In genomic region chr12:74985293-74985985, GRCh38 we compare ENCODE assay signal across 18 cellular contexts.
"Had no signal": no experiment of that assay in that cellular context is flagged by ENCODE, and none has a peak within 500 bp of the region (broad histone marks: within the 10 kb centered on the region; RNA-seq: fewer than 3 reads in every experiment).

No MANE protein-coding gene starts in this region.

- H3K27me3 Mint-ChIP-seq: activated B cell treated with CpG ODN at 0.5 μM for 24 hours; activated CD8-positive, alpha-beta T cell treated with anti-CD3 and anti-CD28 coated beads for 36 hours; activated naive CD8-positive, alpha-beta T cell; central memory CD8-positive, alpha-beta T cell; stimulated activated naive B cell treated with anti-CD40 and anti-IgM and Interleukin-4, amounts not matched to agents 10 μg/mL and 1 μg/mL and 100 μg/mL, for 72 hours had no signal

- H3K9ac ChIP-seq: neural progenitor cell had no signal

- H3K36me3 ChIP-seq: brain microvascular endothelial cell, neural progenitor cell, ovary, transverse colon had no signal

- DNase-seq: activated CD4-positive, alpha-beta T cell treated with anti-CD3 and anti-CD28 coated beads for 48 hours; activated CD8-positive, alpha-beta memory T cell treated with anti-CD3 and anti-CD28 coated beads, Interleukin-2, amount 50 U/mL, for 4 hours; activated CD8-positive, alpha-beta T cell treated with anti-CD3 and anti-CD28 coated beads for 36 hours; activated gamma-delta T cell treated with Interleukin-2 at 50 U/mL for 16 hours; activated T-cell treated with anti-CD3 and anti-CD28 coated beads, Interleukin-2, amount 50 U/mL, for 48 hours; brain microvascular endothelial cell; effector memory CD4-positive, alpha-beta T cell; foreskin keratinocyte; ovary; stimulated activated naive B cell treated with anti-CD40 and anti-IgM and Interleukin-4, amounts not matched to agents 10 μg/mL and 1 μg/mL and 100 μg/mL, for 72 hours; substantia nigra; transverse colon had no signal

- H3K9me3 Mint-ChIP-seq: activated B cell treated with CpG ODN at 0.5 μM for 24 hours; activated CD8-positive, alpha-beta T cell treated with anti-CD3 and anti-CD28 coated beads for 36 hours; central memory CD8-positive, alpha-beta T cell; mesothelial cell of epicardium; neural progenitor cell; stimulated activated naive B cell treated with anti-CD40 and anti-IgM and Interleukin-4, amounts not matched to agents 10 μg/mL and 1 μg/mL and 100 μg/mL, for 72 hours had no signal

- H3K36me3 Mint-ChIP-seq: activated naive CD8-positive, alpha-beta T cell; mesothelial cell of epicardium; neural progenitor cell; stimulated activated naive B cell treated with anti-CD40 and anti-IgM and Interleukin-4, amounts not matched to agents 10 μg/mL and 1 μg/mL and 100 μg/mL, for 72 hours had no signal

- H3K9me3 ChIP-seq: ovary, transverse colon had no signal

- H2AFZ ChIP-seq: neural progenitor cell had no signal

- H3K4me1 ChIP-seq: foreskin keratinocyte, neural progenitor cell had no signal

- H3K4me3 Mint-ChIP-seq: activated B cell treated with CpG ODN at 0.5 μM for 24 hours; activated CD8-positive, alpha-beta T cell treated with anti-CD3 and anti-CD28 coated beads for 36 hours; activated naive CD8-positive, alpha-beta T cell; central memory CD8-positive, alpha-beta T cell; mesothelial cell of epicardium; neural progenitor cell; stimulated activated naive B cell treated with anti-CD40 and anti-IgM and Interleukin-4, amounts not matched to agents 10 μg/mL and 1 μg/mL and 100 μg/mL, for 72 hours had no signal

- H3K27ac Mint-ChIP-seq: activated B cell treated with CpG ODN at 0.5 μM for 24 hours; activated CD8-positive, alpha-beta T cell treated with anti-CD3 and anti-CD28 coated beads for 36 hours; activated naive CD8-positive, alpha-beta T cell; mesothelial cell of epicardium; neural progenitor cell; stimulated activated naive B cell treated with anti-CD40 and anti-IgM and Interleukin-4, amounts not matched to agents 10 μg/mL and 1 μg/mL and 100 μg/mL, for 72 hours had no signal

- ATAC-seq: activated CD8-positive, alpha-beta T cell treated with anti-CD3 and anti-CD28 coated beads for 36 hours; foreskin keratinocyte had no signal

- H3K27ac ChIP-seq: brain microvascular endothelial cell, foreskin keratinocyte, neural progenitor cell, ovary, transverse colon had no signal

- H3K4me1 Mint-ChIP-seq: activated B cell treated with CpG ODN at 0.5 μM for 24 hours; central memory CD8-positive, alpha-beta T cell; stimulated activated naive B cell treated with anti-CD40 and anti-IgM and Interleukin-4, amounts not matched to agents 10 μg/mL and 1 μg/mL and 100 μg/mL, for 72 hours had no signal

- H3K27me3 ChIP-seq: brain microvascular endothelial cell, foreskin keratinocyte, neural progenitor cell, ovary, transverse colon had no signal

- H3K4me3 ChIP-seq: lung, neural progenitor cell, ovary, transverse colon had no signal

- H3K4me2 ChIP-seq: neural progenitor cell had no signal
